ENCODE assay signal across 1 cellular context in genomic region chr17:64125937-64126336, GRCh38.
TF ChIP-seq lines count a peak whose summit lies in the region.

No MANE protein-coding gene starts in this region.

TF ChIP-seq in GM12878, 131 proteins besides CTCF, POLR2A, EP300 and RAD21:
- TF ChIP-seq STAT3 (IDR thresholded peaks at IDR 0.05; ENCODE audit: low read depth, low read length): no peak
- TF ChIP-seq, protein P1, sequence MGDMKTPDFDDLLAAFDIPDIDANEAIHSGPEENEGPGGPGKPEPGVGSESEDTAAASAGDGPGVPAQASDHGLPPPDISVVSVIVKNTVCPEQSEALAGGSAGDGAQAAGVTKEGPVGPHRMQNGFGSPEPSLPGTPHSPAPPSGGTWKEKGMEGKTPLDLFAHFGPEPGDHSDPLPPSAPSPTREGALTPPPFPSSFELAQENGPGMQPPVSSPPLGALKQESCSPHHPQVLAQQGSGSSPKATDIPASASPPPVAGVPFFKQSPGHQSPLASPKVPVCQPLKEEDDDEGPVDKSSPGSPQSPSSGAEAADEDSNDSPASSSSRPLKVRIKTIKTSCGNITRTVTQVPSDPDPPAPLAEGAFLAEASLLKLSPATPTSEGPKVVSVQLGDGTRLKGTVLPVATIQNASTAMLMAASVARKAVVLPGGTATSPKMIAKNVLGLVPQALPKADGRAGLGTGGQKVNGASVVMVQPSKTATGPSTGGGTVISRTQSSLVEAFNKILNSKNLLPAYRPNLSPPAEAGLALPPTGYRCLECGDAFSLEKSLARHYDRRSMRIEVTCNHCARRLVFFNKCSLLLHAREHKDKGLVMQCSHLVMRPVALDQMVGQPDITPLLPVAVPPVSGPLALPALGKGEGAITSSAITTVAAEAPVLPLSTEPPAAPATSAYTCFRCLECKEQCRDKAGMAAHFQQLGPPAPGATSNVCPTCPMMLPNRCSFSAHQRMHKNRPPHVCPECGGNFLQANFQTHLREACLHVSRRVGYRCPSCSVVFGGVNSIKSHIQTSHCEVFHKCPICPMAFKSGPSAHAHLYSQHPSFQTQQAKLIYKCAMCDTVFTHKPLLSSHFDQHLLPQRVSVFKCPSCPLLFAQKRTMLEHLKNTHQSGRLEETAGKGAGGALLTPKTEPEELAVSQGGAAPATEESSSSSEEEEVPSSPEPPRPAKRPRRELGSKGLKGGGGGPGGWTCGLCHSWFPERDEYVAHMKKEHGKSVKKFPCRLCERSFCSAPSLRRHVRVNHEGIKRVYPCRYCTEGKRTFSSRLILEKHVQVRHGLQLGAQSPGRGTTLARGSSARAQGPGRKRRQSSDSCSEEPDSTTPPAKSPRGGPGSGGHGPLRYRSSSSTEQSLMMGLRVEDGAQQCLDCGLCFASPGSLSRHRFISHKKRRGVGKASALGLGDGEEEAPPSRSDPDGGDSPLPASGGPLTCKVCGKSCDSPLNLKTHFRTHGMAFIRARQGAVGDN (IDR thresholded peaks at IDR 0.05): no peak
- no peak for TF ChIP-seq MEF2B (IDR thresholded peaks at IDR 0.05; ENCODE audit: partially characterized antibody, poor library complexity, severe bottlenecking)
- TF ChIP-seq TCF12 (IDR thresholded peaks at IDR 0.05; ENCODE audit: low read depth, low read length): no peak
- no peak for TF ChIP-seq KAT2A (conservative IDR thresholded peaks at IDR 0.05; ENCODE audit: control insufficient read depth, low read depth, low read length)
- TF ChIP-seq ZBED1 (IDR thresholded peaks at IDR 0.05; ENCODE audit: borderline replicate concordance): no peak
- no peak for TF ChIP-seq YBX1 (IDR thresholded peaks at IDR 0.05)
- TF ChIP-seq, protein P2, sequence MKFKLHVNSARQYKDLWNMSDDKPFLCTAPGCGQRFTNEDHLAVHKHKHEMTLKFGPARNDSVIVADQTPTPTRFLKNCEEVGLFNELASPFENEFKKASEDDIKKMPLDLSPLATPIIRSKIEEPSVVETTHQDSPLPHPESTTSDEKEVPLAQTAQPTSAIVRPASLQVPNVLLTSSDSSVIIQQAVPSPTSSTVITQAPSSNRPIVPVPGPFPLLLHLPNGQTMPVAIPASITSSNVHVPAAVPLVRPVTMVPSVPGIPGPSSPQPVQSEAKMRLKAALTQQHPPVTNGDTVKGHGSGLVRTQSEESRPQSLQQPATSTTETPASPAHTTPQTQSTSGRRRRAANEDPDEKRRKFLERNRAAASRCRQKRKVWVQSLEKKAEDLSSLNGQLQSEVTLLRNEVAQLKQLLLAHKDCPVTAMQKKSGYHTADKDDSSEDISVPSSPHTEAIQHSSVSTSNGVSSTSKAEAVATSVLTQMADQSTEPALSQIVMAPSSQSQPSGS (IDR thresholded peaks at IDR 0.05; ENCODE audit: low read length): no peak
